In the genomic region with DNA sequence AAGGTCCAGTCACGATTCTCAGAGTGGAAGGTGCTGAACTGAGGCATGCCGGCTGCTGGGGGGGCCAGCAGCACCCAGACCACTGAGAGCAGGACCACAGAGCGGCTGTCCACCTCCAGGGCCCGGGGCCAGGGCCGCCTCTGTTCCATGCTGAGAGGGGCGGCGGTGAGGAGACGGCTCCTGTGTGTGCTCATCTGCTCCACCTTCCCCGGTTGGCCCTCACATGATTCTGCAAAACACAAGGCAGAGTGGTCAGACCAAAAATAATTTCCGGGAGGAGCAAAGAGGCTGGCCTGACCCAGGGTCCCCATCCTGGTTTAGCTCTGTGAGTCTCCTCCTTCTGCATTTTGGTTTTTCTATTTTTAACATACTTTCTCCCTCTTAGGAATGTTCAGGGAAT, we compare ENCODE assay signal across 1 cellular context.
TF ChIP-seq lines count a peak whose summit lies in the region.

No MANE protein-coding gene starts in this region.

TF ChIP-seq in endothelial cell of umbilical vein, 7 proteins besides CTCF, POLR2A, EP300 and RAD21:
- TF ChIP-seq MYC (IDR thresholded peaks at IDR 0.05; ENCODE audit: low read depth, low read length) (no peak), POLR2AphosphoS5 (IDR thresholded peaks at IDR 0.05; ENCODE audit: insufficient read depth, low read depth, low read length) (no peak), JUN (IDR thresholded peaks at IDR 0.05; ENCODE audit: borderline replicate concordance, insufficient read depth, insufficient read length, low read depth) (no peak)
- TF ChIP-seq, protein P1, sequence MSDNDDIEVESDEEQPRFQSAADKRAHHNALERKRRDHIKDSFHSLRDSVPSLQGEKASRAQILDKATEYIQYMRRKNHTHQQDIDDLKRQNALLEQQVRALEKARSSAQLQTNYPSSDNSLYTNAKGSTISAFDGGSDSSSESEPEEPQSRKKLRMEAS (IDR thresholded peaks at IDR 0.05; ENCODE audit: insufficient read depth, insufficient read length): no peak
